ENCODE assay signal across 2 cellular contexts in the genomic region with DNA sequence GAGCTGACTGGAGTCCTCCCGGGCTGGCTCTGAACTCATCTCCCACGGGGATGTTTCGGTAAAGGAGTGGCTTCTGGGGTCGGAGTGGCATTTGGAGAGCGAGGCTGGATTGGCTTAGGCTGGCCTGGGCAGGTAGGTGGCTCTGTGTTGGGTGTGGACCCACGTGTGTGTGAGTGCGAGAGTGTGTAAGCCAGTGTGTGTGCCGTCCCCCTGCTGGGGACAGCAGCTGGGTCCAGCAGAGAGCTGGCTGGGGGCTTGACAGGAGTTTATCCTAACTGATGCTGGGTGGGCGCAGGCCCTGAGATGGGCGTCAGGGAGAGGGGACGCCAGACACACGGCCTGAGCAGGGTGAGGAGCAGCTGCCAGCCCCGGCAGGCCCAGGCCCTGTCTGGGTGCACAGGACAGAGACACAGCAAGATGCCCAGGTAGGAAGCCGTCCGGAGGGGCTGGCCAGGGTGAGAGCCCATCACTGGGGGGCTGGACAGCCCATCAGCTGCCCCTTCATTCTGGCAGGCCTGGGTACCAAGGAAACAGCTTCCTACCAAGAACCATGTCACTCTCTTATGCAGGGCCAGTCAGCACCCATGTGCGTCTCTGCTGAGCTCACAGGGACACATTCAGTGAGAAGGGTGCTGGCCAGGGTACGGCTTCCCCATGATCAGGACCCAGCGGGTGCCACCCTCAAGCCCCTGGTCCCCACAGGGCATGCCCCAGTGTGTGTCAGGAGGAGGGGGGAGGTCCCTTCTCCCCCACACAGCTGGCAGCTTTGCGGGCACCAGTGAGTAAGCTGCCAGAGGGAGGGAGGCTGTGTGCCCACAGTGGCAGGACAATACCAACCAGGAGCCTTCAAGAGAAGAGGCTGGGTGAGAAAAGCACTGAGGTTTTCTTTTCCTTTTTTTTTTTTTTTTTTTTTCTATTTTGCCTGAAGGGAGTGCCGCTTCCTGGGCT.
TF ChIP-seq lines count a peak whose summit lies in the region.

No MANE protein-coding gene starts in this region.

TF ChIP-seq in GM12878, 131 proteins besides CTCF, POLR2A, EP300 and RAD21:
- TF ChIP-seq HCFC1 (IDR thresholded peaks at IDR 0.05; ENCODE audit: low read length), result no peak
- TF ChIP-seq, protein P1, sequence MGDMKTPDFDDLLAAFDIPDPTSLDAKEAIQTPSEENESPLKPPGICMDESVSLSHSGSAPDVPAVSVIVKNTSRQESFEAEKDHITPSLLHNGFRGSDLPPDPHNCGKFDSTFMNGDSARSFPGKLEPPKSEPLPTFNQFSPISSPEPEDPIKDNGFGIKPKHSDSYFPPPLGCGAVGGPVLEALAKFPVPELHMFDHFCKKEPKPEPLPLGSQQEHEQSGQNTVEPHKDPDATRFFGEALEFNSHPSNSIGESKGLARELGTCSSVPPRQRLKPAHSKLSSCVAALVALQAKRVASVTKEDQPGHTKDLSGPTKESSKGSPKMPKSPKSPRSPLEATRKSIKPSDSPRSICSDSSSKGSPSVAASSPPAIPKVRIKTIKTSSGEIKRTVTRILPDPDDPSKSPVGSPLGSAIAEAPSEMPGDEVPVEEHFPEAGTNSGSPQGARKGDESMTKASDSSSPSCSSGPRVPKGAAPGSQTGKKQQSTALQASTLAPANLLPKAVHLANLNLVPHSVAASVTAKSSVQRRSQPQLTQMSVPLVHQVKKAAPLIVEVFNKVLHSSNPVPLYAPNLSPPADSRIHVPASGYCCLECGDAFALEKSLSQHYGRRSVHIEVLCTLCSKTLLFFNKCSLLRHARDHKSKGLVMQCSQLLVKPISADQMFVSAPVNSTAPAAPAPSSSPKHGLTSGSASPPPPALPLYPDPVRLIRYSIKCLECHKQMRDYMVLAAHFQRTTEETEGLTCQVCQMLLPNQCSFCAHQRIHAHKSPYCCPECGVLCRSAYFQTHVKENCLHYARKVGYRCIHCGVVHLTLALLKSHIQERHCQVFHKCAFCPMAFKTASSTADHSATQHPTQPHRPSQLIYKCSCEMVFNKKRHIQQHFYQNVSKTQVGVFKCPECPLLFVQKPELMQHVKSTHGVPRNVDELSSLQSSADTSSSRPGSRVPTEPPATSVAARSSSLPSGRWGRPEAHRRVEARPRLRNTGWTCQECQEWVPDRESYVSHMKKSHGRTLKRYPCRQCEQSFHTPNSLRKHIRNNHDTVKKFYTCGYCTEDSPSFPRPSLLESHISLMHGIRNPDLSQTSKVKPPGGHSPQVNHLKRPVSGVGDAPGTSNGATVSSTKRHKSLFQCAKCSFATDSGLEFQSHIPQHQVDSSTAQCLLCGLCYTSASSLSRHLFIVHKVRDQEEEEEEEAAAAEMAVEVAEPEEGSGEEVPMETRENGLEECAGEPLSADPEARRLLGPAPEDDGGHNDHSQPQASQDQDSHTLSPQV (IDR thresholded peaks at IDR 0.05), result no peak
- TF ChIP-seq CHD2 (IDR thresholded peaks at IDR 0.05; ENCODE audit: borderline replicate concordance, low read depth, low read length), result no peak
- TF ChIP-seq, protein P2, sequence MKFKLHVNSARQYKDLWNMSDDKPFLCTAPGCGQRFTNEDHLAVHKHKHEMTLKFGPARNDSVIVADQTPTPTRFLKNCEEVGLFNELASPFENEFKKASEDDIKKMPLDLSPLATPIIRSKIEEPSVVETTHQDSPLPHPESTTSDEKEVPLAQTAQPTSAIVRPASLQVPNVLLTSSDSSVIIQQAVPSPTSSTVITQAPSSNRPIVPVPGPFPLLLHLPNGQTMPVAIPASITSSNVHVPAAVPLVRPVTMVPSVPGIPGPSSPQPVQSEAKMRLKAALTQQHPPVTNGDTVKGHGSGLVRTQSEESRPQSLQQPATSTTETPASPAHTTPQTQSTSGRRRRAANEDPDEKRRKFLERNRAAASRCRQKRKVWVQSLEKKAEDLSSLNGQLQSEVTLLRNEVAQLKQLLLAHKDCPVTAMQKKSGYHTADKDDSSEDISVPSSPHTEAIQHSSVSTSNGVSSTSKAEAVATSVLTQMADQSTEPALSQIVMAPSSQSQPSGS (IDR thresholded peaks at IDR 0.05; ENCODE audit: low read length), result no peak
- TF ChIP-seq, protein P3, sequence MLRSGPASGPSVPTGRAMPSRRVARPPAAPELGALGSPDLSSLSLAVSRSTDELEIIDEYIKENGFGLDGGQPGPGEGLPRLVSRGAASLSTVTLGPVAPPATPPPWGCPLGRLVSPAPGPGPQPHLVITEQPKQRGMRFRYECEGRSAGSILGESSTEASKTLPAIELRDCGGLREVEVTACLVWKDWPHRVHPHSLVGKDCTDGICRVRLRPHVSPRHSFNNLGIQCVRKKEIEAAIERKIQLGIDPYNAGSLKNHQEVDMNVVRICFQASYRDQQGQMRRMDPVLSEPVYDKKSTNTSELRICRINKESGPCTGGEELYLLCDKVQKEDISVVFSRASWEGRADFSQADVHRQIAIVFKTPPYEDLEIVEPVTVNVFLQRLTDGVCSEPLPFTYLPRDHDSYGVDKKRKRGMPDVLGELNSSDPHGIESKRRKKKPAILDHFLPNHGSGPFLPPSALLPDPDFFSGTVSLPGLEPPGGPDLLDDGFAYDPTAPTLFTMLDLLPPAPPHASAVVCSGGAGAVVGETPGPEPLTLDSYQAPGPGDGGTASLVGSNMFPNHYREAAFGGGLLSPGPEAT (IDR thresholded peaks at IDR 0.05; ENCODE audit: low read depth), result no peak
- no peak for TF ChIP-seq NR2C2 (IDR thresholded peaks at IDR 0.05; ENCODE audit: borderline replicate concordance, control insufficient read depth, insufficient read length, low read depth)
- TF ChIP-seq BMI1 (IDR thresholded peaks at IDR 0.05; ENCODE audit: borderline replicate concordance), result no peak
- no peak for TF ChIP-seq YY1 (IDR thresholded peaks at IDR 0.05; ENCODE audit: low read depth, low read length)
- TF ChIP-seq, protein P4, sequence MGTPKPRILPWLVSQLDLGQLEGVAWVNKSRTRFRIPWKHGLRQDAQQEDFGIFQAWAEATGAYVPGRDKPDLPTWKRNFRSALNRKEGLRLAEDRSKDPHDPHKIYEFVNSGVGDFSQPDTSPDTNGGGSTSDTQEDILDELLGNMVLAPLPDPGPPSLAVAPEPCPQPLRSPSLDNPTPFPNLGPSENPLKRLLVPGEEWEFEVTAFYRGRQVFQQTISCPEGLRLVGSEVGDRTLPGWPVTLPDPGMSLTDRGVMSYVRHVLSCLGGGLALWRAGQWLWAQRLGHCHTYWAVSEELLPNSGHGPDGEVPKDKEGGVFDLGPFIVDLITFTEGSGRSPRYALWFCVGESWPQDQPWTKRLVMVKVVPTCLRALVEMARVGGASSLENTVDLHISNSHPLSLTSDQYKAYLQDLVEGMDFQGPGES (IDR thresholded peaks at IDR 0.05), result no peak
- TF ChIP-seq, protein P5, sequence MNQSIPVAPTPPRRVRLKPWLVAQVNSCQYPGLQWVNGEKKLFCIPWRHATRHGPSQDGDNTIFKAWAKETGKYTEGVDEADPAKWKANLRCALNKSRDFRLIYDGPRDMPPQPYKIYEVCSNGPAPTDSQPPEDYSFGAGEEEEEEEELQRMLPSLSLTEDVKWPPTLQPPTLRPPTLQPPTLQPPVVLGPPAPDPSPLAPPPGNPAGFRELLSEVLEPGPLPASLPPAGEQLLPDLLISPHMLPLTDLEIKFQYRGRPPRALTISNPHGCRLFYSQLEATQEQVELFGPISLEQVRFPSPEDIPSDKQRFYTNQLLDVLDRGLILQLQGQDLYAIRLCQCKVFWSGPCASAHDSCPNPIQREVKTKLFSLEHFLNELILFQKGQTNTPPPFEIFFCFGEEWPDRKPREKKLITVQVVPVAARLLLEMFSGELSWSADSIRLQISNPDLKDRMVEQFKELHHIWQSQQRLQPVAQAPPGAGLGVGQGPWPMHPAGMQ (IDR thresholded peaks at IDR 0.05; ENCODE audit: borderline replicate concordance), result no peak

TF ChIP-seq in HepG2, 621 proteins besides CTCF, POLR2A, EP300 and RAD21:
- TF ChIP-seq, protein P6, sequence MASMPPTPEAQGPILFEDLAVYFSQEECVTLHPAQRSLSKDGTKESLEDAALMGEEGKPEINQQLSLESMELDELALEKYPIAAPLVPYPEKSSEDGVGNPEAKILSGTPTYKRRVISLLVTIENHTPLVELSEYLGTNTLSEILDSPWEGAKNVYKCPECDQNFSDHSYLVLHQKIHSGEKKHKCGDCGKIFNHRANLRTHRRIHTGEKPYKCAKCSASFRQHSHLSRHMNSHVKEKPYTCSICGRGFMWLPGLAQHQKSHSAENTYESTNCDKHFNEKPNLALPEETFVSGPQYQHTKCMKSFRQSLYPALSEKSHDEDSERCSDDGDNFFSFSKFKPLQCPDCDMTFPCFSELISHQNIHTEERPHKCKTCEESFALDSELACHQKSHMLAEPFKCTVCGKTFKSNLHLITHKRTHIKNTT (CRISPR knock-in tag; IDR thresholded peaks at IDR 0.05), result no peak
- TF ChIP-seq ZNF556 (CRISPR knock-in tag; IDR thresholded peaks at IDR 0.05; ENCODE audit: borderline replicate concordance), result no peak
- TF ChIP-seq ZNF570 (CRISPR knock-in tag; IDR thresholded peaks at IDR 0.05; ENCODE audit: borderline replicate concordance), result no peak
- TF ChIP-seq, protein P7, sequence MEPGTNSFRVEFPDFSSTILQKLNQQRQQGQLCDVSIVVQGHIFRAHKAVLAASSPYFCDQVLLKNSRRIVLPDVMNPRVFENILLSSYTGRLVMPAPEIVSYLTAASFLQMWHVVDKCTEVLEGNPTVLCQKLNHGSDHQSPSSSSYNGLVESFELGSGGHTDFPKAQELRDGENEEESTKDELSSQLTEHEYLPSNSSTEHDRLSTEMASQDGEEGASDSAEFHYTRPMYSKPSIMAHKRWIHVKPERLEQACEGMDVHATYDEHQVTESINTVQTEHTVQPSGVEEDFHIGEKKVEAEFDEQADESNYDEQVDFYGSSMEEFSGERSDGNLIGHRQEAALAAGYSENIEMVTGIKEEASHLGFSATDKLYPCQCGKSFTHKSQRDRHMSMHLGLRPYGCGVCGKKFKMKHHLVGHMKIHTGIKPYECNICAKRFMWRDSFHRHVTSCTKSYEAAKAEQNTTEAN (CRISPR knock-in tag; conservative IDR thresholded peaks at IDR 0.05), result no peak
- TF ChIP-seq U2AF1 (optimal IDR thresholded peaks at IDR 0.05; ENCODE audit: low read depth, low read length), result no peak
- no peak for TF ChIP-seq TCF7 (IDR thresholded peaks at IDR 0.05; ENCODE audit: low read depth)
- TF ChIP-seq ZNF432 (CRISPR knock-in tag; IDR thresholded peaks at IDR 0.05; ENCODE audit: borderline replicate concordance), result no peak
- no peak for TF ChIP-seq ZNF577 (CRISPR knock-in tag; IDR thresholded peaks at IDR 0.05; ENCODE audit: borderline replicate concordance, low read depth)
- TF ChIP-seq TEAD3 (CRISPR knock-in tag; optimal IDR thresholded peaks at IDR 0.05; ENCODE audit: borderline replicate concordance), result no peak
